ENCODE assay signal across 8 cellular contexts in genomic region chr18:35240664-35241522, GRCh38. TPM values are rescaled to one million over a fixed set of nuclear protein-coding genes. Genes with fewer than 3 reads are reported as not detected.
DNase-seq lines count a peak whose midpoint lies in the region; ATAC-seq and TF ChIP-seq lines count a peak whose summit lies in the region.

TSS of gene ZNF397 (plus strand) at chr18:35241034. CDS start at chr18:35242471, 1,437 bp downstream.

- no peaks in the 10 kb centered on the region for H3K27me3 Mint-ChIP-seq in dendritic cell treated with granulocyte-macrophage colony-stimulating factor and Interleukin-4, amounts not matched to agents 40 ng/mL and 50 ng/mL, for 4 days

- TF ChIP-seq CTCF in left lung (IDR thresholded peaks at IDR 0.05), result no peak

- peaks cover 36% of the 10 kb centered on the region for H3K9me3 ChIP-seq in BLaER1
- peaks cover 0 to 10% of the 10 kb centered on the region in 2 donors for H3K9me3 ChIP-seq in left lung

- DNase-seq in NCI-H69 (lab: John Stamatoyannopoulos, UW) (peak; percentile 100), left lung (peak; percentile 98 to 99)
- peak; percentile 87 to 95 for DNase-seq in activated CD4-positive, alpha-beta T cell treated with anti-CD3 and anti-CD28 coated beads, Interleukin-2, amount 50 U/mL, for 24 hours (ENCODE audit: low read depth in 1 of 2, low spot score in 1 of 2)
- peak; percentile 91 to 92 for DNase-seq in stimulated activated CD4-positive, alpha-beta T cell treated with anti-CD3 and anti-CD28 coated beads, Interleukin-2, amount 100 ng/mL, for 48 hours

- H3K4me3 ChIP-seq in BLaER1 (peak within 1 kb of the TSS; percentile 83), left lung (peak within 1 kb of the TSS; percentile 49 to 60)

- H3K9ac ChIP-seq in BLaER1, result peak within 1 kb of the TSS; percentile 97

- intact Hi-C loops in dendritic cell treated with granulocyte-macrophage colony-stimulating factor and Interleukin-4, amounts not matched to agents 40 ng/mL and 50 ng/mL, for 4 days (cut with micrococcal nuclease), result loop anchor here (1.0 to 10.0 kb wide), 4 partner anchors 10 to 734 kb away; partner anchors contain the start of genes RMP24, ZNF24 and ZSCAN30
- intact Hi-C loops in left lung (cut with DNase I), result no loop called here

- H3K4me1 Mint-ChIP-seq in dendritic cell treated with granulocyte-macrophage colony-stimulating factor and Interleukin-4, amounts not matched to agents 40 ng/mL and 50 ng/mL, for 4 days (ENCODE audit: low read depth), result peaks cover 5% of the 10 kb centered on the region

- H3K27ac Mint-ChIP-seq in dendritic cell treated with granulocyte-macrophage colony-stimulating factor and Interleukin-4, amounts not matched to agents 40 ng/mL and 50 ng/mL, for 4 days, result peak within 1 kb of the TSS; percentile 100

- H3K4me2 ChIP-seq in BLaER1, result peak within 1 kb of the TSS; percentile 79

- peak within 1 kb of the TSS; percentile 92 for H3K4me3 Mint-ChIP-seq in dendritic cell treated with granulocyte-macrophage colony-stimulating factor and Interleukin-4, amounts not matched to agents 40 ng/mL and 50 ng/mL, for 4 days

- H4K20me1 ChIP-seq in BLaER1, result no peaks in the 10 kb centered on the region

- peaks cover 17% of the 10 kb centered on the region for H3K4me1 ChIP-seq in BLaER1
- peaks cover 3 to 11% of the 10 kb centered on the region in 2 donors for H3K4me1 ChIP-seq in left lung

- H3K27ac ChIP-seq in BLaER1, result peak within 1 kb of the TSS; percentile 98
- peak within 1 kb of the TSS; percentile 93 to 96 for H3K27ac ChIP-seq in left lung

- peaks cover 47% of the 10 kb centered on the region for H3K36me3 Mint-ChIP-seq in dendritic cell treated with granulocyte-macrophage colony-stimulating factor and Interleukin-4, amounts not matched to agents 40 ng/mL and 50 ng/mL, for 4 days (ENCODE audit: low read depth)

- H3K9me3 Mint-ChIP-seq in dendritic cell treated with granulocyte-macrophage colony-stimulating factor and Interleukin-4, amounts not matched to agents 40 ng/mL and 50 ng/mL, for 4 days, result peaks cover 37% of the 10 kb centered on the region

- ATAC-seq in GM19328 (IDR thresholded peaks at IDR 0.05; ENCODE audit: unreplicated experiment), result peak; percentile 99
- peak; percentile 98 for ATAC-seq in HG03520 (IDR thresholded peaks at IDR 0.05; ENCODE audit: unreplicated experiment)
- peak; percentile 99 for ATAC-seq in left lung

- H3K27me3 ChIP-seq in BLaER1 (no peaks in the 10 kb centered on the region), left lung (no peaks in the 10 kb centered on the region)

- peaks cover 37% of the 10 kb centered on the region for H3K36me3 ChIP-seq in BLaER1
- peaks cover 0 to 35% of the 10 kb centered on the region in 2 donors for H3K36me3 ChIP-seq in left lung

RNA-seq across cellular contexts. Expression of gene ZNF397, which starts in this region (rescaled TPM):
- total RNA-seq in left lung, result 10 to 100 TPM; 22.9 to 26.0 TPM

Comparison
In these comparisons a context has a peak if more than half of its experiments do, and no peak if none do; other contexts are left out.
1. Peak in every context shown above with its lines: DNase-seq, ATAC-seq, H3K4me3 ChIP-seq and H3K27ac ChIP-seq.